In the genomic region with DNA sequence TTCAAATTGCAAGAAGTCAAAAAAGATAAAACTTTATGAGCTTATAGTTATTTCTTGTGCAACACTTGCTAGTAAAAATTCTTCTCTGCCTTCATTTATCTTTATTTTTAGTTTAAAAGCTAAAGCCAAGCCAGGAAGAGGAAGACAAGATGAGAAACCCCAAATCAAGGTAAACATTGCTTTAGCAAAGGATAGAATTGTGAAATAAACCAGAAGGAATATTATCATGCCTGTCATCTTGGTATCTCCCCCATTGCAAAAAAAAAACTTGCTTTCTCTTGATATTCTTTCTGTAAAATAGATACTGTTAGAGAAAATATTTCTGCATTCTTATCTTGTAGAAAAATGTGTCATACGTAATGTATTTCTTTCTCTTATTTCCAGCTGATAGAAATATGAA, we compare ENCODE assay signal across 10 cellular contexts.
"Had no signal": no experiment of that assay in that cellular context is flagged by ENCODE, and none has a peak within 500 bp of the region (broad histone marks: within the 10 kb centered on the region; RNA-seq: fewer than 3 reads in every experiment).

No MANE protein-coding gene starts in this region.

- H3K4me3 ChIP-seq: ascending aorta, esophagus squamous epithelium had no signal

- DNase-seq: activated CD4-positive, alpha-beta memory T cell treated with anti-CD3 and anti-CD28 coated beads, Interleukin-2, amount 10 ng/mL, durations not matched to agents 7 days and 5 days; activated CD4-positive, alpha-beta T cell treated with anti-CD3 and anti-CD28 coated beads for 36 hours; activated gamma-delta T cell treated with Interleukin-2 at 50 U/mL for 16 hours; activated naive CD8-positive, alpha-beta T cell treated with anti-CD3 and anti-CD28 coated beads for 36 hours; activated T-cell treated with anti-CD3 and anti-CD28 coated beads, Interleukin-2, amount 50 U/mL, for 72 hours; esophagus squamous epithelium; retina; T-helper 9 cell had no signal

- H3K36me3 ChIP-seq: ascending aorta, esophagus squamous epithelium had no signal

- H3K27me3 ChIP-seq: ascending aorta, esophagus squamous epithelium had no signal

- H3K27ac ChIP-seq: ascending aorta, esophagus squamous epithelium, VCaP had no signal

- ATAC-seq: activated CD4-positive, alpha-beta T cell treated with anti-CD3 and anti-CD28 coated beads for 36 hours; activated T-cell treated with anti-CD3 and anti-CD28 coated beads, Interleukin-2, amount 50 U/mL, for 72 hours had no signal

- H3K9me3 ChIP-seq: ascending aorta, esophagus squamous epithelium had no signal
